8 cellular contexts compared by ENCODE assay signal in genomic region chr14:22886500-22887259, GRCh38. TPM values are rescaled to one million over a fixed set of nuclear protein-coding genes. Genes with fewer than 3 reads are reported as not detected.
A peak's percentile ranks its signal among the peaks of the same experiment; 100 is the strongest.
DNase-seq lines count a peak whose midpoint lies in the region; ATAC-seq and TF ChIP-seq lines count a peak whose summit lies in the region.

No MANE protein-coding gene starts in this region.

- TF ChIP-seq CTCF in sigmoid colon (IDR thresholded peaks at IDR 0.05) = no peak

- no peaks in the 10 kb centered on the region for H3K9me3 Mint-ChIP-seq in CD8-positive, alpha-beta memory T cell
- H3K9me3 Mint-ChIP-seq in activated naive CD4-positive, alpha-beta T cell treated with anti-CD3 and anti-CD28 coated beads, Interleukin-2, amount 50 U/mL, for 24 hours = no peaks in the 10 kb centered on the region

- no peaks in the 10 kb centered on the region for H3K9me3 ChIP-seq in CD8-positive, alpha-beta memory T cell (ENCODE audit: low read length)
- H3K9me3 ChIP-seq in sigmoid colon = no peaks in the 10 kb centered on the region

- intact Hi-C loops in left ventricle myocardium superior (cut with micrococcal nuclease) = no loop called here
- intact Hi-C loops in sigmoid colon (cut with DNase I) = no loop called here

- peak overlapping the region; percentile 66 to 94 (median 86) for H3K27ac Mint-ChIP-seq in CD8-positive, alpha-beta memory T cell
- peak overlapping the region; percentile 93 for H3K27ac Mint-ChIP-seq in activated naive CD4-positive, alpha-beta T cell treated with anti-CD3 and anti-CD28 coated beads, Interleukin-2, amount 50 U/mL, for 24 hours

- peak overlapping the region; percentile 78 for H3K4me3 ChIP-seq in CD8-positive, alpha-beta memory T cell (ENCODE audit: low read length)
- H3K4me3 ChIP-seq in sigmoid colon = peak overlapping the region; percentile 44 to 61 (median 52)

- POLR2A ChIA-PET in CD8-positive, alpha-beta memory T cell (lab: Charles Lee) = interaction anchor here (0.6 to 2.8 kb wide), 10 partner anchors 15 to 1138 kb away, joined by 3 to 17 read pairs (median 3); partner anchors contain the start of genes DAD1, HAUS4, LRP10 and RBM23

- TF ChIP-seq EP300 in sigmoid colon (IDR thresholded peaks at IDR 0.05) = no peak

- H3K4me1 Mint-ChIP-seq in CD8-positive, alpha-beta memory T cell = peaks cover 29 to 65% (median 39%) of the 10 kb centered on the region in 3 donors
- peaks cover 71% of the 10 kb centered on the region for H3K4me1 Mint-ChIP-seq in activated naive CD4-positive, alpha-beta T cell treated with anti-CD3 and anti-CD28 coated beads, Interleukin-2, amount 50 U/mL, for 24 hours

- H3K36me3 ChIP-seq in CD8-positive, alpha-beta memory T cell (ENCODE audit: insufficient read depth, low read length) = no peaks in the 10 kb centered on the region
- H3K36me3 ChIP-seq in sigmoid colon = no peaks in the 10 kb centered on the region

- peak overlapping the region; percentile 82 to 93 (median 87) for H3K4me3 Mint-ChIP-seq in CD8-positive, alpha-beta memory T cell
- peak overlapping the region; percentile 92 for H3K4me3 Mint-ChIP-seq in activated naive CD4-positive, alpha-beta T cell treated with anti-CD3 and anti-CD28 coated beads, Interleukin-2, amount 50 U/mL, for 24 hours

- peak; percentile 54 to 78 (median 69) for DNase-seq in CD8-positive, alpha-beta memory T cell
- DNase-seq in HS-27A (ENCODE audit: low read depth) (peak; percentile 41), SHP77 (lab: John Stamatoyannopoulos, UW) (peak; percentile 80 to 88), left ventricle myocardium superior (peak; percentile 73), sigmoid colon (peak; percentile 83), NCI-H446 treated with DMSO at 0.1 percent for 48 hours (lab: John Stamatoyannopoulos, UW) (no peak)

- TF ChIP-seq POLR2A in sigmoid colon (IDR thresholded peaks at IDR 0.05) = no peak

- 1 to 3% methylated on average over 77 of the region's 77 CpGs for WGBS in sigmoid colon, 2 donors

- peaks cover 0 to 2% (median 0%) of the 10 kb centered on the region in 3 donors for H3K36me3 Mint-ChIP-seq in CD8-positive, alpha-beta memory T cell
- H3K36me3 Mint-ChIP-seq in activated naive CD4-positive, alpha-beta T cell treated with anti-CD3 and anti-CD28 coated beads, Interleukin-2, amount 50 U/mL, for 24 hours = no peaks in the 10 kb centered on the region

- ATAC-seq in GM19463 (IDR thresholded peaks at IDR 0.05; ENCODE audit: unreplicated experiment) (peak; percentile 53), left ventricle myocardium superior (peak; percentile 87)

- H3K27me3 Mint-ChIP-seq in CD8-positive, alpha-beta memory T cell = peaks cover 0 to 1% of the 10 kb centered on the region in 2 donors
- H3K27me3 Mint-ChIP-seq in activated naive CD4-positive, alpha-beta T cell treated with anti-CD3 and anti-CD28 coated beads, Interleukin-2, amount 50 U/mL, for 24 hours = no peaks in the 10 kb centered on the region

- H3K27ac ChIP-seq in CD8-positive, alpha-beta memory T cell (ENCODE audit: low read depth, low read length) = peak overlapping the region; percentile 76
- H3K27ac ChIP-seq in sigmoid colon = peak overlapping the region; percentile 48 to 73 (median 69)

- peaks cover 55% of the 10 kb centered on the region for H3K4me1 ChIP-seq in CD8-positive, alpha-beta memory T cell (ENCODE audit: insufficient read depth, low read length)
- H3K4me1 ChIP-seq in sigmoid colon = peaks cover 0 to 40% (median 28%) of the 10 kb centered on the region in 4 donors

- no peaks in the 10 kb centered on the region for H3K27me3 ChIP-seq in CD8-positive, alpha-beta memory T cell (ENCODE audit: insufficient read depth, low read length, poor library complexity, severe bottlenecking)
- no peaks in the 10 kb centered on the region for H3K27me3 ChIP-seq in sigmoid colon

- CTCF ChIA-PET in CD8-positive, alpha-beta memory T cell (lab: Charles Lee) = interaction anchor here (0.6 to 10.6 kb wide), 16 partner anchors 9 to 326 kb away, joined by 3 to 110 read pairs (median 5); partner anchors contain the start of genes LRP10 and OXA1L

RNA-seq across cellular contexts. Expression of gene REM2, which starts 3.7 kb away (rescaled TPM):
- under 1 TPM; 0.33 TPM for total RNA-seq in CD8-positive, alpha-beta memory T cell
- 1.0 TPM for polyA plus RNA-seq in CD8-positive, alpha-beta memory T cell
- total RNA-seq in left ventricle myocardium superior (not detected), sigmoid colon (1 to 10 TPM in 1 of 4 donors, under 1 TPM in 2, not detected in 1; 0.71 to 1.4 (median 0.81) TPM)
- polyA plus RNA-seq in sigmoid colon = under 1 TPM in 2 of 3 donors, not detected in 1; 0.60 to 0.96 TPM

RNA-seq across cellular contexts. Expression of gene LRP10, which starts 15.1 kb away (rescaled TPM):
- 10 to 100 TPM; 33.4 to 38.1 TPM for total RNA-seq in CD8-positive, alpha-beta memory T cell
- 105 TPM for polyA plus RNA-seq in CD8-positive, alpha-beta memory T cell
- 61.9 TPM for total RNA-seq in left ventricle myocardium superior
- total RNA-seq in sigmoid colon = 100 to 1,000 TPM in 2 of 4 donors, 10 to 100 TPM in 2; 75.3 to 124 (median 95.1) TPM
- polyA plus RNA-seq in sigmoid colon = 100 to 1,000 TPM in 1 of 3 donors, 10 to 100 TPM in 2; 34.4 to 139 (median 42.6) TPM

RNA-seq across cellular contexts. Expression of gene RBM23, which starts 32.3 kb away (rescaled TPM):
- total RNA-seq in CD8-positive, alpha-beta memory T cell = 10 to 100 TPM; 83.6 to 88.8 TPM
- polyA plus RNA-seq in CD8-positive, alpha-beta memory T cell = 50.3 TPM
- total RNA-seq in left ventricle myocardium superior (52.5 TPM), sigmoid colon (1,000 to 10,000 TPM in 1 of 4 donors, 100 to 1,000 TPM in 3; 356 to 5,076 (median 594) TPM)
- polyA plus RNA-seq in sigmoid colon = 10 to 100 TPM; 31.8 to 46.5 (median 40.8) TPM

RNA-seq across cellular contexts. Expression of gene PRMT5, which starts 42.5 kb away (rescaled TPM):
- total RNA-seq in CD8-positive, alpha-beta memory T cell = 100 to 1,000 TPM; 191 to 200 TPM
- 41.3 TPM for polyA plus RNA-seq in CD8-positive, alpha-beta memory T cell
- total RNA-seq in left ventricle myocardium superior (56.6 TPM), sigmoid colon (10 to 100 TPM; 33.3 to 61.7 (median 44.7) TPM)
- polyA plus RNA-seq in sigmoid colon = 10 to 100 TPM; 33.3 to 66.7 (median 55.4) TPM

RNA-seq across cellular contexts. Expression of gene MMP14, which starts 50.3 kb away (rescaled TPM):
- 1 to 10 TPM; 1.4 to 1.7 TPM for total RNA-seq in CD8-positive, alpha-beta memory T cell
- polyA plus RNA-seq in CD8-positive, alpha-beta memory T cell = not detected
- total RNA-seq in left ventricle myocardium superior (19.9 TPM), sigmoid colon (100 to 1,000 TPM in 3 of 4 donors, 10 to 100 TPM in 1; 86.6 to 140 (median 115) TPM)
- polyA plus RNA-seq in sigmoid colon = 10 to 100 TPM; 21.0 to 85.4 (median 33.5) TPM
